ENCODE assay signal across 8 cellular contexts in the genomic region with DNA sequence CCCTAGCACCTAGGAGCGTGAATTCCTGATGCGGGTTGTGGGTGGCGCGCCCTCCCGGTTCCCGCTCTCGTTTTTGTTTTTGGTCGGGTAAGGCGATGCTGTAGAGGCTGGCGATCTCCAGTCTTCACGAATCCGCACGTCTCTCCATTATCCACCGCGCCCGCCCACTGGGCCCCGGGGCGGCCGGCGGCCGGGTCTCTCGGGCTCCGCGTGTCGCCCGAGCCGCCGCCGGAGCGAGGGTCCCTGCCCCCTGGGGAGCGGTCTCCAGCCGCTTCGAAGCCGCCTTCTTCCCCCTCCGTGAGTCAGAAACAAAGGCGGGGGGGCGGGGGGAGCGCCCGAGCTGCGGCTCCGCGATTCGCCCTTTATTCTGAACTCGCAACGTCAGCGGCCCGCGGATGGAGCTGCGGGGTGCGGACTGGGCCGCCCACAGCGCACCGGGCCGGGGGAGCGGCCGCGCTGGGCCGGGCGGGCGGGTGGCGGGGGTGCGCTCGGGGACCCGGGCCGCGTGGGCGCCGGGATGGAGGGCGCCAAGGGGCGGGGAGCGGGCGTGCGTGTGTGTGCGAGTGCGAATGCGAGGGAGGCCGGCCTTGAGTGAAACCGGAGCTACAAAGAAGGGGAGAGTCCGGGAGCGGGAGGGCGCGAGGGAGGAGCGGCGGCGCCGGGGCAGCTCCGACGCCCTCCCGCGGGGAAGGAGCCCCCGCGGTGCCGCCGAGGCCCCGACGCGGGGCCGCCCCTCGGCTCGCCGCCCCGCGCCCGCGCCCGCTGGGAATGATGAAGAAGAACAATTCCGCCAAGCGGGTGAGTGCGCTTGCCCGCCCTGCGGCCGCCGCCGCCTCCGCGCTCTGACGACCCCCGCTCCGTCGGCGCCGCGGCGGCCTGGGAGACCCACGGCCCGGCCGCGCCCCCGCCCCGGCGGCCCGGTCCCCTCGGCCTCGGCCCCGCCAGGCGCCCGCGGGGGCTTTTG. TPM values are rescaled to one million over a fixed set of nuclear protein-coding genes. Genes with fewer than 3 reads are reported as not detected.
A peak's percentile ranks its signal among the peaks of the same experiment; 100 is the strongest.
DNase-seq lines count a peak whose midpoint lies in the region; ATAC-seq and TF ChIP-seq lines count a peak whose summit lies in the region.

A gene with protein sequence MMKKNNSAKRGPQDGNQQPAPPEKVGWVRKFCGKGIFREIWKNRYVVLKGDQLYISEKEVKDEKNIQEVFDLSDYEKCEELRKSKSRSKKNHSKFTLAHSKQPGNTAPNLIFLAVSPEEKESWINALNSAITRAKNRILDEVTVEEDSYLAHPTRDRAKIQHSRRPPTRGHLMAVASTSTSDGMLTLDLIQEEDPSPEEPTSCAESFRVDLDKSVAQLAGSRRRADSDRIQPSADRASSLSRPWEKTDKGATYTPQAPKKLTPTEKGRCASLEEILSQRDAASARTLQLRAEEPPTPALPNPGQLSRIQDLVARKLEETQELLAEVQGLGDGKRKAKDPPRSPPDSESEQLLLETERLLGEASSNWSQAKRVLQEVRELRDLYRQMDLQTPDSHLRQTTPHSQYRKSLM (plus strand): TSS at position 427 of the 964 bp plus-strand sequence. CDS start 342 bp downstream, at position 769.

- H3K4me1 ChIP-seq in PC-9 (replicated peaks; ENCODE audit: insufficient read depth) = no peaks in the 10 kb centered on the region

- H3K4me3 Mint-ChIP-seq in natural killer cell = peak within 1 kb of the TSS; percentile 96

- TF ChIP-seq CTCF in PC-9 (conservative IDR thresholded peaks at IDR 0.05) = no peak
- TF ChIP-seq CTCF in natural killer cell (IDR thresholded peaks at IDR 0.05) = no peak

- ATAC-seq in HG03439 (IDR thresholded peaks at IDR 0.05; ENCODE audit: unreplicated experiment) = peak; percentile 50
- peak; percentile 70 to 83 (median 76) for ATAC-seq in natural killer cell
- peak; percentile 76 for ATAC-seq in stimulated activated naive CD8-positive, alpha-beta T cell treated with anti-CD3 and anti-CD28 coated beads, Interleukin-15, Interleukin-2, amounts not matched to agents 100 U/mL and 50 U/mL, for 24 hours

- no peak within 1 kb of the TSS for H2AFZ ChIP-seq in PC-9

- no peak within 1 kb of the TSS for H3K27ac ChIP-seq in PC-9

- CTCF ChIA-PET in PC-9 (lab: Charles Lee) = interaction anchor here (0.6 kb wide), 1 partner anchor 37 kb away, joined by 3 read pairs; no protein-coding TSS in a partner anchor

- POLR2A ChIA-PET in PC-9 (lab: Charles Lee; ENCODE audit: unreplicated experiment) = interaction anchor here (0.6 to 0.7 kb wide), 2 partner anchors 52 to 261 kb away, joined by 3 read pairs; no protein-coding TSS in a partner anchor

- H3K36me3 ChIP-seq in PC-9 (ENCODE audit: low read depth) = no peaks in the 10 kb centered on the region

- no peaks in the 10 kb centered on the region for H3K36me3 Mint-ChIP-seq in natural killer cell

- no TSS peak for BruUV-seq in PC-9 (replicated peaks; lab: Mats Ljungman, UMichigan)

- intact Hi-C loops in PC-9 (cut with micrococcal nuclease; ENCODE audit: unreplicated experiment) (no loop called here), natural killer cell (cut with micrococcal nuclease) (loop anchor here (5.0 kb wide), 3 partner anchors 37 to 82 kb away; a partner anchor contains a TSS)

- H3K4me1 Mint-ChIP-seq in natural killer cell = peaks cover 32 to 50% of the 10 kb centered on the region in 2 donors

- no peaks in the 10 kb centered on the region for H3K27me3 Mint-ChIP-seq in natural killer cell (ENCODE audit: low read depth in 2 of 2)

- H3K9me2 ChIP-seq in PC-9 (ENCODE audit: insufficient read depth) = no peaks in the 10 kb centered on the region

- H3K79me2 ChIP-seq in PC-9 (ENCODE audit: low read depth) = no peaks in the 10 kb centered on the region

- DNase-seq in NCI-H2029 (lab: John Stamatoyannopoulos, UW) (peak; percentile 66), NCI-H2029 treated with DMSO at 0.1 percent for 48 hours (lab: John Stamatoyannopoulos, UW) (no peak), PC-9 (peak in 1 of 2 experiments; percentile 45), fibroblast of gingiva (ENCODE audit: low read depth) (peak; percentile 80), natural killer cell (peak; percentile 71)
- DNase-seq in activated T-helper 1 cell treated with anti-CD3 and anti-CD28 coated beads, Interleukin-2, amount 50 U/mL, for 16 hours (ENCODE audit: low read depth in 1 of 2, low spot score in 1 of 2) = peak; percentile 77 to 79
- DNase-seq in stimulated activated naive CD8-positive, alpha-beta T cell treated with anti-CD3 and anti-CD28 coated beads, Interleukin-15, Interleukin-2, amounts not matched to agents 100 U/mL and 50 U/mL, for 24 hours = peak; percentile 82

- H3K27me3 ChIP-seq in PC-9 (ENCODE audit: insufficient read depth, low read depth) = no peaks in the 10 kb centered on the region

- peak within 1 kb of the TSS; percentile 62 for H3K4me2 ChIP-seq in PC-9

- H4K20me1 ChIP-seq in PC-9 (ENCODE audit: insufficient read depth) = no peaks in the 10 kb centered on the region

- H3K9me3 Mint-ChIP-seq in natural killer cell = no peaks in the 10 kb centered on the region

- peak within 1 kb of the TSS; percentile 88 to 95 for H3K27ac Mint-ChIP-seq in natural killer cell

- no peaks in the 10 kb centered on the region for H3K9me3 ChIP-seq in PC-9 (ENCODE audit: insufficient read depth, low read depth)

- no peak within 1 kb of the TSS; the same call in 1 of the 2 replicates for H3K4me3 ChIP-seq in PC-9

- H3F3A ChIP-seq in PC-9 (ENCODE audit: insufficient read depth, low read depth) = peaks cover 3% of the 10 kb centered on the region; the same call in 1 of the 2 replicates

RNA-seq across cellular contexts. Expression of the gene that starts here (rescaled TPM):
- 1.3 and 2.2 TPM in 2 replicates for total RNA-seq in PC-9 (2021)
- 10 to 100 TPM; 53.3 to 73.8 (median 64.6) TPM for total RNA-seq in natural killer cell

Comparison
In these comparisons a context has a peak if more than half of its experiments do, and no peak if none do; other contexts are left out.
1. RNA of the gene that starts here (total RNA-seq): 53.3 to 73.8 TPM in natural killer cell; 1.3 to 2.2 TPM in PC-9; every median in the first group is over 10 times any median in the second.
2. Peak in every context shown above with its lines, with median percentiles within 50 percentile points of each other: ATAC-seq.